In genomic region chr17:80968602-80969029, GRCh38 we compare ENCODE assay signal across 10 cellular contexts. TPM values are rescaled to one million over a fixed set of nuclear protein-coding genes. Genes with fewer than 3 reads are reported as not detected.
A peak's percentile ranks its signal among the peaks of the same experiment; 100 is the strongest.
DNase-seq lines count a peak whose midpoint lies in the region; ATAC-seq, FAIRE-seq and TF ChIP-seq lines count a peak whose summit lies in the region.
"Had no signal": no experiment of that assay in that cellular context is flagged by ENCODE, and none has a peak within 500 bp of the region (broad histone marks: within the 10 kb centered on the region; RNA-seq: fewer than 3 reads in every experiment).

No MANE protein-coding gene starts in this region.

- no peak overlapping the region for H4K91ac ChIP-seq in mesenchymal stem cell (ENCODE audit: low read length)

- no peaks in the 10 kb centered on the region for H3K36me3 Mint-ChIP-seq in activated naive CD8-positive, alpha-beta T cell
- peaks cover 7% of the 10 kb centered on the region for H3K36me3 Mint-ChIP-seq in activated naive CD8-positive, alpha-beta T cell treated with anti-CD3 and anti-CD28 coated beads for 36 hours
- no peaks in the 10 kb centered on the region for H3K36me3 Mint-ChIP-seq in astrocyte (ENCODE audit: low read depth, unreplicated experiment)

- no peak for TF ChIP-seq CTCF in astrocyte (IDR thresholded peaks at IDR 0.05; ENCODE audit: insufficient read depth, low read depth, low read length)

- no peak for FAIRE-seq in astrocyte (lab: Jason Lieb, UNC)

- no peak overlapping the region for H3K4ac ChIP-seq in mesenchymal stem cell (ENCODE audit: low read depth in 1 of 2, low read length in 2 of 2)

- H4K20me1 ChIP-seq in astrocyte (ENCODE audit: insufficient read depth, low read length): no peaks in the 10 kb centered on the region

- no peak overlapping the region for H2AFZ ChIP-seq in astrocyte (ENCODE audit: low read depth, low read length)
- no peak overlapping the region for H2AFZ ChIP-seq in mesenchymal stem cell (ENCODE audit: low read depth, low read length)

- H3K27ac ChIP-seq in astrocyte (ENCODE audit: low read depth, low read length) (no peak overlapping the region), mesenchymal stem cell (ENCODE audit: low read length, poor library complexity, severe bottlenecking) (no peak overlapping the region), aorta (ENCODE audit: low read depth in 1 of 2, low read length in 2 of 2) (peak overlapping the region in 1 of 2 donors; percentile 7)
- H3K27ac ChIP-seq: cardiac muscle cell had no signal

- ATAC-seq in aorta (ENCODE audit: low FRiP score): peak; percentile 37
- no peak for ATAC-seq in HG02973 (IDR thresholded peaks at IDR 0.05; ENCODE audit: unreplicated experiment)
- ATAC-seq in HG02571 (IDR thresholded peaks at IDR 0.05; ENCODE audit: unreplicated experiment): no peak

- H2BK5ac ChIP-seq in mesenchymal stem cell (ENCODE audit: low read depth, low read length, poor library complexity, severe bottlenecking): no peak overlapping the region

- intact Hi-C loops in aorta (cut with DNase I): loop anchor here in 1 of 2 donors (5.0 kb wide), 1 partner anchor 106 kb away; no protein-coding TSS in a partner anchor

- no peak overlapping the region for H2BK12ac ChIP-seq in mesenchymal stem cell (ENCODE audit: low read length in 2 of 2)

- no peak overlapping the region for H2AK5ac ChIP-seq in mesenchymal stem cell (ENCODE audit: low read length, severe bottlenecking)

- H3K79me2 ChIP-seq in astrocyte (ENCODE audit: insufficient read depth, low read length): no peaks in the 10 kb centered on the region

- H3K9ac ChIP-seq in astrocyte (ENCODE audit: low read length) (no peak overlapping the region), mesenchymal stem cell (ENCODE audit: low read length) (peak overlapping the region; percentile 54)

- no peak overlapping the region for H4K8ac ChIP-seq in mesenchymal stem cell (ENCODE audit: low read length)

- H3K9me3 ChIP-seq in astrocyte (ENCODE audit: insufficient read depth, low read depth, low read length): no peaks in the 10 kb centered on the region
- no peaks in the 10 kb centered on the region for H3K9me3 ChIP-seq in mesenchymal stem cell (ENCODE audit: control insufficient read depth, low read length)
- H3K9me3 ChIP-seq in aorta (ENCODE audit: control insufficient read depth, low read length): no peaks in the 10 kb centered on the region

- DNase-seq in activated naive CD8-positive, alpha-beta T cell treated with anti-CD3 and anti-CD28 coated beads for 36 hours: no peak
- DNase-seq in astrocyte (ENCODE audit: low read depth) (peak; percentile 37), mesenchymal stem cell (no peak), aorta (peak; percentile 50 to 88), NAMALWA (ENCODE audit: low spot score) (no peak)
- DNase-seq: AML-193 had no signal

- H3K4me1 ChIP-seq in astrocyte (ENCODE audit: insufficient read depth, low read length) (peaks cover 8% of the 10 kb centered on the region), mesenchymal stem cell (ENCODE audit: control insufficient read depth, insufficient read depth, low read depth, low read length) (peaks cover 15% of the 10 kb centered on the region), aorta (ENCODE audit: control insufficient read depth in 1 of 2, insufficient read depth in 2 of 2, low read length in 2 of 2) (no peaks in the 10 kb centered on the region)

- no peak overlapping the region for H3K18ac ChIP-seq in mesenchymal stem cell (ENCODE audit: low read depth in 1 of 2, low read length in 2 of 2)

- H2BK15ac ChIP-seq in mesenchymal stem cell (ENCODE audit: low read depth, poor library complexity, severe bottlenecking): no peak overlapping the region

- peaks cover 5% of the 10 kb centered on the region for H3K4me1 Mint-ChIP-seq in activated naive CD8-positive, alpha-beta T cell (ENCODE audit: low read depth)
- H3K4me1 Mint-ChIP-seq in activated naive CD8-positive, alpha-beta T cell treated with anti-CD3 and anti-CD28 coated beads for 36 hours: peaks cover 5% of the 10 kb centered on the region
- peaks cover 8% of the 10 kb centered on the region for H3K4me1 Mint-ChIP-seq in astrocyte (ENCODE audit: low read depth, unreplicated experiment)

- H3K4me3 ChIP-seq in astrocyte (ENCODE audit: insufficient read depth, low read depth, low read length) (no peak overlapping the region), mesenchymal stem cell (ENCODE audit: insufficient read depth in 1 of 2, low read depth in 1 of 2, low read length in 2 of 2) (no peak overlapping the region), aorta (ENCODE audit: low read length in 2 of 2) (no peak overlapping the region)
- H3K4me3 ChIP-seq: cardiac muscle cell had no signal

- H3K36me3 ChIP-seq in astrocyte (ENCODE audit: insufficient read depth, low read length): no peaks in the 10 kb centered on the region
- peaks cover 8 to 29% of the 10 kb centered on the region in 2 experiments for H3K36me3 ChIP-seq in mesenchymal stem cell (ENCODE audit: control insufficient read depth in 1 of 2, insufficient read depth in 2 of 2, low read depth in 1 of 2, low read length in 2 of 2)
- no peaks in the 10 kb centered on the region for H3K36me3 ChIP-seq in aorta (ENCODE audit: control insufficient read depth in 1 of 2, insufficient read depth in 2 of 2, low read length in 1 of 2)
- H3K36me3 ChIP-seq: cardiac muscle cell had no signal

- no peaks in the 10 kb centered on the region for H3K27me3 Mint-ChIP-seq in activated naive CD8-positive, alpha-beta T cell
- H3K27me3 Mint-ChIP-seq in activated naive CD8-positive, alpha-beta T cell treated with anti-CD3 and anti-CD28 coated beads for 36 hours: no peaks in the 10 kb centered on the region
- H3K27me3 Mint-ChIP-seq in astrocyte (ENCODE audit: low read depth, unreplicated experiment): peaks cover 3% of the 10 kb centered on the region

- H3K4me2 ChIP-seq in astrocyte (ENCODE audit: low read length) (peak overlapping the region; percentile 60), mesenchymal stem cell (ENCODE audit: low read length, poor library complexity, severe bottlenecking) (no peak overlapping the region)

- 86% methylated on average over 17 of the region's 17 CpGs for WGBS in mesenchymal stem cell
- 9 to 17% methylated on average over 17 of the region's 17 CpGs for WGBS in aorta, 2 donors

- no peaks in the 10 kb centered on the region for H3K79me1 ChIP-seq in mesenchymal stem cell (replicated peaks; ENCODE audit: low read length, poor library complexity, severe bottlenecking)

- no peak overlapping the region for H3K4me3 Mint-ChIP-seq in activated naive CD8-positive, alpha-beta T cell
- H3K4me3 Mint-ChIP-seq in activated naive CD8-positive, alpha-beta T cell treated with anti-CD3 and anti-CD28 coated beads for 36 hours: no peak overlapping the region
- no peak overlapping the region for H3K4me3 Mint-ChIP-seq in astrocyte (ENCODE audit: unreplicated experiment)

- no peak overlapping the region for H2BK120ac ChIP-seq in mesenchymal stem cell (ENCODE audit: low read depth, low read length)

- no peak overlapping the region for H3K14ac ChIP-seq in mesenchymal stem cell (ENCODE audit: low read length in 2 of 2)

- H3K9me3 Mint-ChIP-seq in activated naive CD8-positive, alpha-beta T cell (ENCODE audit: low read depth): no peaks in the 10 kb centered on the region
- no peaks in the 10 kb centered on the region for H3K9me3 Mint-ChIP-seq in activated naive CD8-positive, alpha-beta T cell treated with anti-CD3 and anti-CD28 coated beads for 36 hours
- H3K9me3 Mint-ChIP-seq in astrocyte (ENCODE audit: unreplicated experiment): no peaks in the 10 kb centered on the region

- H3K23ac ChIP-seq in mesenchymal stem cell (ENCODE audit: low read length in 2 of 2): no peak overlapping the region

- H3K27ac Mint-ChIP-seq in activated naive CD8-positive, alpha-beta T cell: peak overlapping the region; percentile 66
- H3K27ac Mint-ChIP-seq in activated naive CD8-positive, alpha-beta T cell treated with anti-CD3 and anti-CD28 coated beads for 36 hours: no peak overlapping the region
- peak overlapping the region; percentile 72 for H3K27ac Mint-ChIP-seq in astrocyte (ENCODE audit: unreplicated experiment)

- H3K27me3 ChIP-seq in astrocyte (ENCODE audit: insufficient read depth, low read length): peaks cover 4% of the 10 kb centered on the region
- peaks cover 12 to 42% of the 10 kb centered on the region in 2 experiments for H3K27me3 ChIP-seq in mesenchymal stem cell (ENCODE audit: control insufficient read depth in 1 of 2, insufficient read depth in 1 of 2, low read length in 2 of 2)
- no peaks in the 10 kb centered on the region for H3K27me3 ChIP-seq in aorta (ENCODE audit: control insufficient read depth in 1 of 2, insufficient read depth in 2 of 2, low read length in 1 of 2)
- H3K27me3 ChIP-seq: cardiac muscle cell had no signal

RNA-seq across cellular contexts. Expression of gene CHMP6, which starts 23.0 kb away (rescaled TPM):
- total RNA-seq in activated naive CD8-positive, alpha-beta T cell treated with anti-CD3 and anti-CD28 coated beads for 36 hours: 10 to 100 TPM; 21.6 to 23.8 TPM
- 16.8 and 19.0 TPM in 2 replicates for total RNA-seq in astrocyte
- polyA plus RNA-seq in mesenchymal stem cell (2013, experiment 1 of 2): 12.7 TPM
- 12.0 TPM for polyA plus RNA-seq in mesenchymal stem cell (2013, experiment 2 of 2)
- total RNA-seq in aorta: 10 to 100 TPM; 22.9 to 30.9 TPM
- 10 to 100 TPM; 15.9 to 30.8 TPM for polyA plus RNA-seq in aorta

Comparison
In these comparisons a context has a peak if more than half of its experiments do, and no peak if none do; other contexts are left out.
1. DNase-seq: peak in astrocyte (single experiment) and aorta (2 of 2); none in activated naive CD8-positive, alpha-beta T cell treated with anti-CD3 and anti-CD28 coated beads for 36 hours (single experiment), mesenchymal stem cell (single experiment) and NAMALWA (single experiment).